Comparison of ENCODE assay signal across 8 cellular contexts in the genomic region with DNA sequence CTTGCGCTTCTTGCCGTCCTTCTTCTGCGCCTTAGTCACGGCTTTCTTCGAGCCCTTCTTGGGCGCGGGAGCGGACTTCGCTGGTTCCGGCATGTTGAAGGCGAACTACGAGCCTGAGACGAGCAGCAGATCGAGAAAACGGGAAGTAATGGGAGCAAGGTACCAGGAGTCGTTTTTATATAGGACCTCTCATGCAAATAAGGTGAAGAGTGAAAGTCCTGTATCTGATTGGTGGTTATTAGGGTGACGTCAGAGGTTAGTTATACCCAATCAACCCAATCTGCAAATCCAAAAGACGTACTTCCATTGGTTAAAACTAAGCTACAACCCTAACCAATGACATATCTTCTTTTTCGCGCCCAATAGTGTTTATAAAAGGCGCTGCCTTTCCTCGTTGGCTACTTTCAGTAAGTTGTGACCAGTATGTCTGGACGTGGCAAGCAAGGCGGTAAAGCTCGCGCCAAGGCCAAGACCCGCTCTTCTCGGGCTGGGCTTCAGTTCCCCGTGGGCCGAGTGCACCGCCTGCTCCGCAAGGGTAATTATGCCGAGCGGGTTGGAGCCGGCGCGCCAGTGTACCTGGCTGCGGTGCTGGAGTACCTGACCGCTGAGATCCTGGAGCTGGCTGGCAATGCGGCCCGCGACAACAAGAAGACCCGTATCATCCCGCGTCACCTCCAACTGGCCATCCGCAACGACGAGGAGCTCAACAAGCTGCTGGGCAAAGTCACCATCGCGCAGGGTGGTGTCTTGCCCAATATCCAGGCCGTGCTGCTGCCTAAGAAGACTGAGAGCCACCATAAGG.
A peak's percentile ranks its signal among the peaks of the same experiment; 100 is the strongest.
DNase-seq lines count a peak whose midpoint lies in the region; ATAC-seq and TF ChIP-seq lines count a peak whose summit lies in the region.

No MANE protein-coding gene starts in this region.

- H3K27ac Mint-ChIP-seq in natural killer cell = no peak overlapping the region

- H3K9ac ChIP-seq in GM23248 (peak overlapping the region; percentile 90), subcutaneous abdominal adipose tissue (ENCODE audit: low read length in 5 of 5) (peak overlapping the region in 4 of 5 donors; percentile 53 to 73 (median 67))

- H3K4me1 ChIP-seq in GM23248 (ENCODE audit: insufficient read depth) (0 out of 2 replicates have a peak, but pooled peaks cover 8% of the 10 kb centered on the region), subcutaneous abdominal adipose tissue (ENCODE audit: control insufficient read depth in 5 of 5, insufficient read depth in 5 of 5, low read length in 5 of 5) (peaks cover 4 to 29% (median 22%) of the 10 kb centered on the region in 5 donors)

- peak overlapping the region; percentile 100 for H3K4me2 ChIP-seq in GM23248 (ENCODE audit: unreplicated experiment)

- H3K27ac ChIP-seq in GM23248 (peak overlapping the region; percentile 94), KOPT-K1 (ENCODE audit: low read depth, low read length, poor library complexity, severe bottlenecking) (peak overlapping the region; percentile 98), subcutaneous abdominal adipose tissue (ENCODE audit: low read depth, low read length) (peak overlapping the region; percentile 71)

- H3F3A ChIP-seq in GM23248 (ENCODE audit: insufficient read depth) = peaks cover 29% of the 10 kb centered on the region

- H2AFZ ChIP-seq in GM23248 = peak overlapping the region; percentile 86

- H3K79me2 ChIP-seq in GM23248 (ENCODE audit: insufficient read depth) = peaks cover 37% of the 10 kb centered on the region

- H3K9me2 ChIP-seq in GM23248 (ENCODE audit: insufficient read depth) = no peaks in the 10 kb centered on the region

- H3K36me3 ChIP-seq in GM23248 (ENCODE audit: low read depth) (no peaks in the 10 kb centered on the region), KOPT-K1 (ENCODE audit: insufficient read depth, low read length) (no peaks in the 10 kb centered on the region), subcutaneous abdominal adipose tissue (ENCODE audit: control insufficient read depth in 5 of 5, insufficient read depth in 5 of 5, low read length in 5 of 5) (peaks cover 0 to 3% (median 0%) of the 10 kb centered on the region in 5 donors)

- H3K27me3 ChIP-seq in GM23248 (replicated peaks; ENCODE audit: insufficient read depth) = no peaks in the 10 kb centered on the region
- H3K27me3 ChIP-seq in subcutaneous abdominal adipose tissue (ENCODE audit: control insufficient read depth in 5 of 5, insufficient read depth in 4 of 5, low read length in 5 of 5) = no peaks in the 10 kb centered on the region

- H4K20me1 ChIP-seq in GM23248 (ENCODE audit: insufficient read depth) = no peaks in the 10 kb centered on the region

- no peak for TF ChIP-seq CTCF in fibroblast of villous mesenchyme (IDR thresholded peaks at IDR 0.05; ENCODE audit: insufficient read depth, low read depth, low read length)
- no peak for TF ChIP-seq CTCF in natural killer cell (IDR thresholded peaks at IDR 0.05)

- H3K4me3 ChIP-seq in GM23248 (peak overlapping the region; percentile 92), fibroblast of villous mesenchyme (ENCODE audit: low read depth, low read length) (peak overlapping the region; percentile 90), subcutaneous abdominal adipose tissue (ENCODE audit: low read depth in 1 of 5, low read length in 5 of 5) (peak overlapping the region; percentile 66 to 90 (median 86))

- H3K4me1 Mint-ChIP-seq in natural killer cell = peaks cover 0 to 3% of the 10 kb centered on the region in 2 donors

- H3K36me3 Mint-ChIP-seq in natural killer cell = no peaks in the 10 kb centered on the region

- intact Hi-C loops in natural killer cell (cut with micrococcal nuclease) = loop anchor here (1.0 to 5.0 kb wide), 9 partner anchors 15 to 1102 kb away; a partner anchor contains a TSS

- H3K9me3 ChIP-seq in GM23248 (ENCODE audit: low read depth) = no peaks in the 10 kb centered on the region
- H3K9me3 ChIP-seq in KOPT-K1 (ENCODE audit: insufficient read depth, low read length, poor library complexity, severe bottlenecking) = no peaks in the 10 kb centered on the region
- no peaks in the 10 kb centered on the region for H3K9me3 ChIP-seq in subcutaneous abdominal adipose tissue (ENCODE audit: control insufficient read depth in 5 of 5, low read length in 5 of 5)

- no peak overlapping the region for H3K4me3 Mint-ChIP-seq in natural killer cell

- peak; percentile 76 to 88 (median 82) for ATAC-seq in natural killer cell

- no peaks in the 10 kb centered on the region for H3K9me3 Mint-ChIP-seq in natural killer cell

- H3K27me3 Mint-ChIP-seq in natural killer cell (ENCODE audit: low read depth in 2 of 2) = no peaks in the 10 kb centered on the region

- in situ Hi-C loops in GM23248 (cut with MboI) = loop anchor here (25.0 kb wide), 3 partner anchors 835 to 1110 kb away; a partner anchor contains a TSS

- DNase-seq in ELF-1 (ENCODE audit: low read depth, low spot score) (peak; percentile 98), GM23248 (peak; percentile 98), RKO (ENCODE audit: low spot score) (peak; percentile 100), fibroblast of villous mesenchyme (ENCODE audit: low read depth) (peak; percentile 100), natural killer cell (peak; percentile 74)
- peak; percentile 45 for DNase-seq in activated T-helper 9 cell treated with anti-CD3 and anti-CD28 coated beads, Interleukin-2, amount 50 U/mL, for 16 hours (ENCODE audit: low read depth)

- 1 to 2% methylated on average over 51 of the region's 51 CpGs for WGBS in GM23248 (ENCODE audit: low coverage in 1 of 2, low lambda C conversion rate in 2 of 2, missing lambda C conversion rate in 2 of 2), 2 experiments

Comparison
In these comparisons a context has a peak if more than half of its experiments do, and no peak if none do; other contexts are left out.
1. Peak in every context shown above with its lines: DNase-seq, ATAC-seq, H3K4me3 ChIP-seq and H3K27ac ChIP-seq.
2. DNase-seq: peak in every context shown above with its lines; median percentile 100 in RKO; 100 in fibroblast of villous mesenchyme; 98 in ELF-1; 98 in GM23248; 74 in natural killer cell; 45 in activated T-helper 9 cell treated with anti-CD3 and anti-CD28 coated beads, Interleukin-2, amount 50 U/mL, for 16 hours.